1 cellular context compared by ENCODE assay signal in the genomic region with DNA sequence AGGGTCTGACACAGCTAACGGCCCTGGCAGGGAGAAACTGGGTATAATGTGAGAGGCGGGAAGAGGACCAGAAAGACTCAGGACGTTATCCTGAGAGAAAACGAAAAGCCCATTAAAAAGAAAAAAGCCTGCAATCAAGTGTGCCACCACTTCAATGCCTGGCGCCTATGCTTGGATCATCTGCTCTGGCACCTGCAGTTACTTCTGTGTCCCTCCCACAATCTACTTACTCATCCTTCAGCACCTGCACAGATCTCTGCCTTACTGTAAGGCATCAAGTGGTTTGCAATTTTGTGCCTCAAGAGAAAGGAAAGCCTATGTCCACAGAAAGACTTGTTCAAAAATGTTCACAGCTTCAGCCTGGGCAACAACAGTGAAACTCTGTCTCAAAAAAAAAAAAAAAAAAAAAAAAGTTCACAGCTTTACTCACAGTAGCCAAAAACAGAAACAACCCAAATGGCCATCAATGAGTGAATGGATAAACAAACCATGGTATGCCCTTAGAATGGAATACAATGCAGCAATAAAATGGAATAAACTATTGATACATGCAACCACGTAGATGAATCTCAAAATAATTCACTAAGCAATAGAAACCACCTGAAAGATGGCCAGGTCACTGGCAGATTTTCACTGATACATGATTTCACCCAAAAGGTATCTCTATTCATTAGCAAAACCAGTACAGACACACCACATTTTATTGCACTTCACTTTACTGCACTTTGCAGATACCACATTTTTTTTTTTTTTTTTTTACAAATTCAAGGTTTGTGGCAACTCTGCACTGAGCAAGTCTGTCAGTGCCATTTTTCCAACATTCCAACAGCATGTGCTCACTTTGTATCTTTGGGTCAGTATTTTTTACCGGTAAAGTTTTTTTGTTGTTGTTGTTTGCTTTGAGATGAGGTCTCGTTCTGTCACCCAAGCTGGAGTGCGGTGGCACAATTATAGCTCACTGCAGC.
TF ChIP-seq lines count a peak whose summit lies in the region.

No MANE protein-coding gene starts in this region.

TF ChIP-seq in HepG2, 621 proteins besides CTCF, POLR2A, EP300 and RAD21 (continued from another document):
- TF ChIP-seq, protein P1, sequence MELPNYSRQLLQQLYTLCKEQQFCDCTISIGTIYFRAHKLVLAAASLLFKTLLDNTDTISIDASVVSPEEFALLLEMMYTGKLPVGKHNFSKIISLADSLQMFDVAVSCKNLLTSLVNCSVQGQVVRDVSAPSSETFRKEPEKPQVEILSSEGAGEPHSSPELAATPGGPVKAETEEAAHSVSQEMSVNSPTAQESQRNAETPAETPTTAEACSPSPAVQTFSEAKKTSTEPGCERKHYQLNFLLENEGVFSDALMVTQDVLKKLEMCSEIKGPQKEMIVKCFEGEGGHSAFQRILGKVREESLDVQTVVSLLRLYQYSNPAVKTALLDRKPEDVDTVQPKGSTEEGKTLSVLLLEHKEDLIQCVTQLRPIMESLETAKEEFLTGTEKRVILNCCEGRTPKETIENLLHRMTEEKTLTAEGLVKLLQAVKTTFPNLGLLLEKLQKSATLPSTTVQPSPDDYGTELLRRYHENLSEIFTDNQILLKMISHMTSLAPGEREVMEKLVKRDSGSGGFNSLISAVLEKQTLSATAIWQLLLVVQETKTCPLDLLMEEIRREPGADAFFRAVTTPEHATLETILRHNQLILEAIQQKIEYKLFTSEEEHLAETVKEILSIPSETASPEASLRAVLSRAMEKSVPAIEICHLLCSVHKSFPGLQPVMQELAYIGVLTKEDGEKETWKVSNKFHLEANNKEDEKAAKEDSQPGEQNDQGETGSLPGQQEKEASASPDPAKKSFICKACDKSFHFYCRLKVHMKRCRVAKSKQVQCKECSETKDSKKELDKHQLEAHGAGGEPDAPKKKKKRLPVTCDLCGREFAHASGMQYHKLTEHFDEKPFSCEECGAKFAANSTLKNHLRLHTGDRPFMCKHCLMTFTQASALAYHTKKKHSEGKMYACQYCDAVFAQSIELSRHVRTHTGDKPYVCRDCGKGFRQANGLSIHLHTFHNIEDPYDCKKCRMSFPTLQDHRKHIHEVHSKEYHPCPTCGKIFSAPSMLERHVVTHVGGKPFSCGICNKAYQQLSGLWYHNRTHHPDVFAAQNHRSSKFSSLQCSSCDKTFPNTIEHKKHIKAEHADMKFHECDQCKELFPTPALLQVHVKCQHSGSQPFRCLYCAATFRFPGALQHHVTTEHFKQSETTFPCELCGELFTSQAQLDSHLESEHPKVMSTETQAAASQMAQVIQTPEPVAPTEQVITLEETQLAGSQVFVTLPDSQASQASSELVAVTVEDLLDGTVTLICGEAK (IDR thresholded peaks at IDR 0.05), result no peak
- TF ChIP-seq, protein P1 (CRISPR knock-in tag; IDR thresholded peaks at IDR 0.05), result 0 out of 2 replicates have a peak, but pooled peaks have one; percentile 79
- TF ChIP-seq, protein P2, sequence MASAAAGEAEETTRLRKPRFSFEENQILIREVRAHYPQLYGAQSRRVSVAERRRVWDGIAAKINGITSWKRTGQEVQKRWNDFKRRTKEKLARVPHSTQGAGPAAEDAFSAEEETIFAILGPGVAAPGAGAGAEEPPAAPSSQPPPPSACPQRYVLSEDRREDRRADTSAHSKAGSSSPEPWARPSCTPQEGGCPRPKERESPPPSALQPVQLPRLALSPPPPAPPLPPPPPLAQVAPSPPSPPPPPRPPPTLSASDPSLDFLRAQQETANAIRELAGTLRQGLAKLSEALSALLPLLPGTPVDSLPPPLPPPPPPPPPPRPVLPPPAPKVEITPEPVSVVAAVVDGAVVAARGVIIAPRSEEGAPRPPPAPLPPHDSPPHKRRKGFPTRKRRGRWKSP (CRISPR knock-in tag; IDR thresholded peaks at IDR 0.05), result no peak
- TF ChIP-seq, protein P3, sequence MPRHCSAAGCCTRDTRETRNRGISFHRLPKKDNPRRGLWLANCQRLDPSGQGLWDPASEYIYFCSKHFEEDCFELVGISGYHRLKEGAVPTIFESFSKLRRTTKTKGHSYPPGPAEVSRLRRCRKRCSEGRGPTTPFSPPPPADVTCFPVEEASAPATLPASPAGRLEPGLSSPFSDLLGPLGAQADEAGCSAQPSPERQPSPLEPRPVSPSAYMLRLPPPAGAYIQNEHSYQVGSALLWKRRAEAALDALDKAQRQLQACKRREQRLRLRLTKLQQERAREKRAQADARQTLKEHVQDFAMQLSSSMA (CRISPR knock-in tag; IDR thresholded peaks at IDR 0.05), result no peak
- TF ChIP-seq FOXA1 (IDR thresholded peaks at IDR 0.05) (no peak), FOXA1 (CRISPR knock-in tag; IDR thresholded peaks at IDR 0.05) (no peak)
